2 cellular contexts compared by ENCODE assay signal in the genomic region with DNA sequence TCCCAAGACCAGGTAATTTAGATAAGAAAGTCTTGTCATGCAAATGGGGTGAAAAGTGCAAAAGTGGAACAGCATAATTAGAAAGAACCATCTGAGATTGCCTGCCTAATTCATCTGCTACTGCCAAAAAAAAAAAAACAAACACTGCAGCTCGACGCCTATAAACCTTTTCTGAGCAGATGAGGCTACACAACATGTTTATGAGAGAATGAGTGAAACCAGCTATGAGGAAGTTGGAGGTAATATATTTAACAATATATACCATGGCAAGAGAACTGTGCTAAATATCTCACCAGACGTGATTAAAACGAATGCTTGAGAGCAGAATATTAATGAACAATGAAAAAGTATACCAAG.
TF ChIP-seq lines count a peak whose summit lies in the region.

No MANE protein-coding gene starts in this region.

TF ChIP-seq in liver, 16 proteins besides CTCF, POLR2A, EP300 and RAD21:
- TF ChIP-seq FOXA1 (IDR thresholded peaks at IDR 0.05), result peak; percentile 4
- no peak for TF ChIP-seq TAF1 (conservative IDR thresholded peaks at IDR 0.05)
- TF ChIP-seq GABPA (IDR thresholded peaks at IDR 0.05 in 1 of 2, conservative IDR thresholded peaks at IDR 0.05 in 1 of 2), result no peak

TF ChIP-seq in HepG2, 621 proteins besides CTCF, POLR2A, EP300 and RAD21:
- TF ChIP-seq ZNF543 (CRISPR knock-in tag; IDR thresholded peaks at IDR 0.05) (no peak), ATM (IDR thresholded peaks at IDR 0.05; ENCODE audit: borderline replicate concordance) (no peak), ZNF629 (CRISPR knock-in tag; conservative IDR thresholded peaks at IDR 0.05) (no peak), NR2F2 (IDR thresholded peaks at IDR 0.05; ENCODE audit: borderline replicate concordance, low read depth) (no peak), ZSCAN31 (CRISPR knock-in tag; IDR thresholded peaks at IDR 0.05; ENCODE audit: low read depth) (no peak), ZNF17 (CRISPR knock-in tag; IDR thresholded peaks at IDR 0.05) (no peak), ZNF446 (CRISPR knock-in tag; IDR thresholded peaks at IDR 0.05) (no peak), NFATC3 (CRISPR knock-in tag; IDR thresholded peaks at IDR 0.05) (no peak), ZNF879 (CRISPR knock-in tag; IDR thresholded peaks at IDR 0.05) (no peak), ZNF713 (CRISPR knock-in tag; IDR thresholded peaks at IDR 0.05) (no peak), ZNF432 (CRISPR knock-in tag; IDR thresholded peaks at IDR 0.05; ENCODE audit: borderline replicate concordance) (no peak), YEATS4 (CRISPR knock-in tag; IDR thresholded peaks at IDR 0.05; ENCODE audit: borderline replicate concordance) (no peak), ZNF530 (CRISPR knock-in tag; IDR thresholded peaks at IDR 0.05; ENCODE audit: low read depth) (no peak)
- TF ChIP-seq, protein P1, sequence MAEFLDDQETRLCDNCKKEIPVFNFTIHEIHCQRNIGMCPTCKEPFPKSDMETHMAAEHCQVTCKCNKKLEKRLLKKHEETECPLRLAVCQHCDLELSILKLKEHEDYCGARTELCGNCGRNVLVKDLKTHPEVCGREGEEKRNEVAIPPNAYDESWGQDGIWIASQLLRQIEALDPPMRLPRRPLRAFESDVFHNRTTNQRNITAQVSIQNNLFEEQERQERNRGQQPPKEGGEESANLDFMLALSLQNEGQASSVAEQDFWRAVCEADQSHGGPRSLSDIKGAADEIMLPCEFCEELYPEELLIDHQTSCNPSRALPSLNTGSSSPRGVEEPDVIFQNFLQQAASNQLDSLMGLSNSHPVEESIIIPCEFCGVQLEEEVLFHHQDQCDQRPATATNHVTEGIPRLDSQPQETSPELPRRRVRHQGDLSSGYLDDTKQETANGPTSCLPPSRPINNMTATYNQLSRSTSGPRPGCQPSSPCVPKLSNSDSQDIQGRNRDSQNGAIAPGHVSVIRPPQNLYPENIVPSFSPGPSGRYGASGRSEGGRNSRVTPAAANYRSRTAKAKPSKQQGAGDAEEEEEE (CRISPR knock-in tag; IDR thresholded peaks at IDR 0.05; ENCODE audit: borderline replicate concordance), result no peak
- TF ChIP-seq, protein P2, sequence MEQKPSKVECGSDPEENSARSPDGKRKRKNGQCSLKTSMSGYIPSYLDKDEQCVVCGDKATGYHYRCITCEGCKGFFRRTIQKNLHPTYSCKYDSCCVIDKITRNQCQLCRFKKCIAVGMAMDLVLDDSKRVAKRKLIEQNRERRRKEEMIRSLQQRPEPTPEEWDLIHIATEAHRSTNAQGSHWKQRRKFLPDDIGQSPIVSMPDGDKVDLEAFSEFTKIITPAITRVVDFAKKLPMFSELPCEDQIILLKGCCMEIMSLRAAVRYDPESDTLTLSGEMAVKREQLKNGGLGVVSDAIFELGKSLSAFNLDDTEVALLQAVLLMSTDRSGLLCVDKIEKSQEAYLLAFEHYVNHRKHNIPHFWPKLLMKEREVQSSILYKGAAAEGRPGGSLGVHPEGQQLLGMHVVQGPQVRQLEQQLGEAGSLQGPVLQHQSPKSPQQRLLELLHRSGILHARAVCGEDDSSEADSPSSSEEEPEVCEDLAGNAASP (CRISPR knock-in tag; IDR thresholded peaks at IDR 0.05; ENCODE audit: borderline replicate concordance), result no peak
